Comparison of ENCODE assay signal across 8 cellular contexts in the genomic region with DNA sequence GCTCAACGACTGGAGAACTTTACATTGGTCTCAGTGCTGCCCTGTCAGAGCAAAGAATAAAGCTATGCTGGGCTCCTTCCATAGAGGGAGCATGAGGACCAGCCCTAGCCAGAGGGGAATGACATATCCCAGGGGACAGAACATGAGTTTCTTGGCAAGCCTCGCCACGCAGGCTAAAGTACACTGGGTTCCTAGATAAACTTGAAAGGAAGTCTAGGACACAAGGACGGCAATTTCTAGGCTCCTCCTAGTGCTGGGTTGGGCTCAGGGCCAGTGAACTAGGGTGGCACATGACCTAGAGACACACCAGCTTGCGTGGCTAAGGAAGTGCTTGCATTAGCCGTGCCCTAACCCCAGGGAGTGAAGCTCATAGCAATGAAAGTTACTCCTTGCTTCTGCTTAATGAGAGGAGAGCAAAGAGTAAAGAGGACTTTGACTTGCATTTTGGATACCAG.
DNase-seq lines count a peak whose midpoint lies in the region; ATAC-seq and TF ChIP-seq lines count a peak whose summit lies in the region.

No MANE protein-coding gene starts in this region.

- peak in 6 of 7 experiments; percentile 29 to 81 (median 78) for TF ChIP-seq CTCF in body of pancreas (IDR thresholded peaks at IDR 0.05)

- peaks cover 13% of the 10 kb centered on the region; the same call in 1 of the 2 replicates for H3K79me2 ChIP-seq in Karpas-422 (ENCODE audit: low read length)

- intact Hi-C loops in body of pancreas (cut with DNase I): no loop called here
- intact Hi-C loops in left ventricle myocardium superior (cut with micrococcal nuclease): no loop called here
- intact Hi-C loops in sciatic nerve (cut with DNase I): no loop called here

- WGBS in body of pancreas, 2 donors: 8 to 11% methylated on average over 5 to 6 of the region's 6 CpGs

- peak in 2 of 3 donors; percentile 70 to 74 for TF ChIP-seq POLR2A in body of pancreas (IDR thresholded peaks at IDR 0.05)

- POLR2A ChIA-PET in HEK293T (lab: Yijun Ruan, JAX): no interaction called here

- H3K9me3 ChIP-seq in body of pancreas (no peaks in the 10 kb centered on the region), Karpas-422 (ENCODE audit: low read length) (peaks cover 3% of the 10 kb centered on the region; the same call in 1 of the 2 replicates)

- H2AFZ ChIP-seq in Karpas-422 (ENCODE audit: low read length): no peak overlapping the region

- H3K27me3 ChIP-seq in body of pancreas (no peaks in the 10 kb centered on the region), Karpas-422 (ENCODE audit: low read length) (no peaks in the 10 kb centered on the region)

- no peak overlapping the region for H3K9ac ChIP-seq in Karpas-422 (ENCODE audit: low read length)

- no peaks in the 10 kb centered on the region for H4K20me1 ChIP-seq in Karpas-422 (ENCODE audit: insufficient read depth, low read depth, low read length)

- CTCF ChIA-PET in HEK293T (lab: Yijun Ruan, JAX): interaction anchor here (0.6 to 1.1 kb wide), 2 partner anchors 105 to 1606 kb away, joined by 3 to 4 read pairs; no protein-coding TSS in a partner anchor

- peak overlapping the region; percentile 78 to 86 (median 81) for H3K27ac ChIP-seq in body of pancreas
- no peak overlapping the region for H3K27ac ChIP-seq in Karpas-422 (ENCODE audit: low read length)

- H3K4me2 ChIP-seq in Karpas-422 (ENCODE audit: low read depth, low read length, poor library complexity, severe bottlenecking): no peak overlapping the region

- ATAC-seq in body of pancreas (peak; percentile 99), left ventricle myocardium superior (peak; percentile 100), sciatic nerve (peak; percentile 92), GM21360 (IDR thresholded peaks at IDR 0.05; ENCODE audit: unreplicated experiment) (no peak)

- H3K36me3 ChIP-seq in body of pancreas (replicated peaks in 1 of 2; ENCODE audit: insufficient read depth in 1 of 2, low read depth in 2 of 2): no peaks in the 10 kb centered on the region
- peaks cover 7% of the 10 kb centered on the region; the same call in 1 of the 2 replicates for H3K36me3 ChIP-seq in Karpas-422 (ENCODE audit: insufficient read depth, low read length)

- H3K9me2 ChIP-seq in Karpas-422 (replicated peaks; ENCODE audit: insufficient read depth, low read length): no peaks in the 10 kb centered on the region

- H3K4me1 ChIP-seq in body of pancreas: peaks cover 39% of the 10 kb centered on the region
- no peaks in the 10 kb centered on the region for H3K4me1 ChIP-seq in Karpas-422 (ENCODE audit: low read length)

- DNase-seq in HEK293T (ENCODE audit: extremely low spot score) (peak; percentile 6), body of pancreas (peak; percentile 96 to 98 (median 98)), left ventricle myocardium superior (peak; percentile 90), sciatic nerve (ENCODE audit: low spot score) (peak; percentile 57), NCI-H2029 (lab: John Stamatoyannopoulos, UW) (no peak), Karpas-422 (no peak), HK-2 (ENCODE audit: unreplicated experiment) (no peak)

- H3K4me3 ChIP-seq in body of pancreas (no peak overlapping the region), Karpas-422 (ENCODE audit: low read length) (no peak overlapping the region)

TF ChIP-seq in HEK293T, 16 proteins besides CTCF, POLR2A, EP300 and RAD21:
- TF ChIP-seq L3MBTL2 (conservative IDR thresholded peaks at IDR 0.05): no peak
- TF ChIP-seq FOXK2 (IDR thresholded peaks at IDR 0.05): no peak
- no peak for TF ChIP-seq ELF4 (IDR thresholded peaks at IDR 0.05)
- no peak for TF ChIP-seq NFRKB (IDR thresholded peaks at IDR 0.05)
- no peak for TF ChIP-seq SP1 (IDR thresholded peaks at IDR 0.05)
- TF ChIP-seq TARDBP (IDR thresholded peaks at IDR 0.05): no peak
- no peak for TF ChIP-seq ZNF384 (IDR thresholded peaks at IDR 0.05)
- no peak for TF ChIP-seq FOXM1 (IDR thresholded peaks at IDR 0.05; ENCODE audit: borderline replicate concordance)
- TF ChIP-seq, protein P1, sequence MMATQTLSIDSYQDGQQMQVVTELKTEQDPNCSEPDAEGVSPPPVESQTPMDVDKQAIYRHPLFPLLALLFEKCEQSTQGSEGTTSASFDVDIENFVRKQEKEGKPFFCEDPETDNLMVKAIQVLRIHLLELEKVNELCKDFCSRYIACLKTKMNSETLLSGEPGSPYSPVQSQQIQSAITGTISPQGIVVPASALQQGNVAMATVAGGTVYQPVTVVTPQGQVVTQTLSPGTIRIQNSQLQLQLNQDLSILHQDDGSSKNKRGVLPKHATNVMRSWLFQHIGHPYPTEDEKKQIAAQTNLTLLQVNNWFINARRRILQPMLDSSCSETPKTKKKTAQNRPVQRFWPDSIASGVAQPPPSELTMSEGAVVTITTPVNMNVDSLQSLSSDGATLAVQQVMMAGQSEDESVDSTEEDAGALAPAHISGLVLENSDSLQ (IDR thresholded peaks at IDR 0.05): no peak
- no peak for TF ChIP-seq SUZ12 (IDR thresholded peaks at IDR 0.05)
- TF ChIP-seq LEF1 (IDR thresholded peaks at IDR 0.05; ENCODE audit: borderline replicate concordance): no peak
- TF ChIP-seq FOXA1 (IDR thresholded peaks at IDR 0.05): no peak
- TF ChIP-seq HDGF (IDR thresholded peaks at IDR 0.05; ENCODE audit: borderline replicate concordance): no peak
- TF ChIP-seq ARNT (IDR thresholded peaks at IDR 0.05): no peak
- no peak for TF ChIP-seq BHLHE40 (IDR thresholded peaks at IDR 0.05; ENCODE audit: borderline replicate concordance)
- TF ChIP-seq CTBP1 (IDR thresholded peaks at IDR 0.05; ENCODE audit: borderline replicate concordance): no peak

Comparison
In these comparisons a context has a peak if more than half of its experiments do, and no peak if none do; other contexts are left out.
1. DNase-seq: peak in HEK293T (single experiment), body of pancreas (4 of 4), left ventricle myocardium superior (single experiment) and sciatic nerve (single experiment); none in NCI-H2029 (single experiment), Karpas-422 (single experiment) and HK-2 (single experiment).